In the genomic region with DNA sequence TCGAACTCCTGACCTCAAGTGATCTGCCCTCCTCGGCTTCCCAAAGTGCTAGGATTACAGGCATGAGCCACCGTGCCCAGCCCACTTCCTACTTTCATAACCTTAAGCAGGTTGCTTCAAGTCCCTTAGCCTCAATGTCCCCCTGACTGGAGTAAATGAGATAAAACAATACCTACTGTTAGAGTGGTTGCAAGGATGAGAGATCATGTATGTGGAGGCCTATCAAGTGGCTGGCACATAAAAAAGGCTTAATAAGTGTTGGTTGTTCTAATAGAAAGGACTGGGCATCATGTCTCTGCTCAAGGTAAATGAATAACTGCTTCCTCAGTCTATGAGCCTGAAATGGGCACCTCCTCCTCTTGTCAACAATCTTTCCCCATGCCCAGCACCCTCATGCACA, we compare ENCODE assay signal across 7 cellular contexts.
"Had no signal": no experiment of that assay in that cellular context is flagged by ENCODE, and none has a peak within 500 bp of the region (broad histone marks: within the 10 kb centered on the region; RNA-seq: fewer than 3 reads in every experiment).

No MANE protein-coding gene starts in this region.

- H3K9me3 Mint-ChIP-seq: GM23338 had no signal

- ATAC-seq: GM23338, HepG2 had no signal

- H3K27me3 Mint-ChIP-seq: IgD-negative memory B cell had no signal

- H3K4me3 ChIP-seq: GM23338 had no signal

- H3K4me2 ChIP-seq: GM23338 had no signal

- DNase-seq: H9, HCEC 1CT, KBM-7 had no signal

- H3K27ac Mint-ChIP-seq: GM23338, IgD-negative memory B cell had no signal

- H3K4me3 Mint-ChIP-seq: GM23338, H9 had no signal

- H2AFZ ChIP-seq: GM23338 had no signal

- H3K27ac ChIP-seq: HL-60 had no signal
